In the genomic region with DNA sequence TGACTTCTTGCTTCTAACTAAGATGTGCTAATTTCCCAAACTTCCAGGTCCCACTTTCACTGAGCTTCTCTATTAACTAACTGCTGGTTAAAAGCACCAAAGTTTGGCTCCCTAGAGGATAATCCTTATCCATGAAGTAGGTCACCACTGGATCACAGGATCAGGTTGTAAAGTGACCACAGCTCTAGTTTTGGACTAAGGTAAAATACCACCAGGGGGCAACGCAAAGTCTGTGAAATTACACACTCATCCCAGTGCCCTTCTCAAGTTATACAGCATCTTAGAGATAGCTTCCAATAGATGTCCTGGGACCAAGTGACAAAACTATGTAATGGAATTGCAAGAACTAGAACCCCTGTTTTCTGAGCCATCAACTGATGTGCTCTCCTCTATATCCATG, we compare ENCODE assay signal across 8 cellular contexts.
A peak's percentile ranks its signal among the peaks of the same experiment; 100 is the strongest.
DNase-seq lines count a peak whose midpoint lies in the region; ATAC-seq and TF ChIP-seq lines count a peak whose summit lies in the region.

No MANE protein-coding gene starts in this region.

- H3K27me3 Mint-ChIP-seq in endothelial cell (ENCODE audit: unreplicated experiment), result no peaks in the 10 kb centered on the region

- no peaks in the 10 kb centered on the region for H3K9me2 ChIP-seq in MM.1S (replicated peaks; ENCODE audit: insufficient read depth, low read length)

- H3K36me3 Mint-ChIP-seq in endothelial cell (ENCODE audit: low read depth, unreplicated experiment), result no peaks in the 10 kb centered on the region

- no peak overlapping the region for H3K27ac Mint-ChIP-seq in endothelial cell (ENCODE audit: unreplicated experiment)

- no peak overlapping the region for H3K4me3 ChIP-seq in MM.1S (ENCODE audit: low read length)

- no peaks in the 10 kb centered on the region for H3K36me3 ChIP-seq in MM.1S (replicated peaks; ENCODE audit: insufficient read depth, low read length)

- no peaks in the 10 kb centered on the region for H3K9me3 ChIP-seq in MM.1S (replicated peaks; ENCODE audit: insufficient read depth, low read length)

- no peaks in the 10 kb centered on the region for H4K20me1 ChIP-seq in MM.1S (ENCODE audit: insufficient read depth, low read length)

- intact Hi-C loops in posterior cingulate gyrus (cut with DNase I), result no loop called here

- no peaks in the 10 kb centered on the region for H3K27me3 ChIP-seq in MM.1S (replicated peaks; ENCODE audit: insufficient read depth, low read length)

- no peak overlapping the region for H3K9ac ChIP-seq in MM.1S (ENCODE audit: low read length)

- no peak overlapping the region for H3K27ac ChIP-seq in MM.1S (ENCODE audit: low read length)

- 0 out of 2 replicates have a peak, but pooled peaks cover 3% of the 10 kb centered on the region for H3F3A ChIP-seq in MM.1S (ENCODE audit: insufficient read depth, low read length)

- no peak overlapping the region for H2AFZ ChIP-seq in MM.1S (ENCODE audit: low read length)

- DNase-seq in NOMO-1 treated with DMSO at 0.1 percent for 48 hours (lab: John Stamatoyannopoulos, UW; ENCODE audit: unreplicated experiment) (peak; percentile 15), NOMO-1 treated with dmso at 0.1 percent for 144 hours (lab: John Stamatoyannopoulos, UW; ENCODE audit: unreplicated experiment) (no peak), MM.1S (peak; percentile 44), endothelial cell (ENCODE audit: low spot score) (peak; percentile 41), pulmonary artery endothelial cell (ENCODE audit: low read depth, low spot score) (peak; percentile 10), posterior cingulate gyrus (no peak)

- H3K4me1 ChIP-seq in MM.1S (ENCODE audit: low read length), result peaks cover 15% of the 10 kb centered on the region

- H3K4me1 Mint-ChIP-seq in endothelial cell (ENCODE audit: unreplicated experiment), result no peaks in the 10 kb centered on the region

- TF ChIP-seq CTCF in MM.1S (IDR thresholded peaks at IDR 0.05; ENCODE audit: low read length) (peak; percentile 45), endothelial cell (IDR thresholded peaks at IDR 0.05; ENCODE audit: unreplicated experiment) (peak; percentile 37)

- H3K9me3 Mint-ChIP-seq in endothelial cell (ENCODE audit: unreplicated experiment), result no peaks in the 10 kb centered on the region

- no peak for ATAC-seq in HG03439 (IDR thresholded peaks at IDR 0.05; ENCODE audit: unreplicated experiment)
- no peak for ATAC-seq in GM21529 (IDR thresholded peaks at IDR 0.05; ENCODE audit: unreplicated experiment)

- H3K4me3 Mint-ChIP-seq in endothelial cell (ENCODE audit: unreplicated experiment), result no peak overlapping the region

- H3K79me2 ChIP-seq in MM.1S (ENCODE audit: low read length), result 0 out of 2 replicates have a peak, but pooled peaks cover 3% of the 10 kb centered on the region

- no peak overlapping the region for H3K4me2 ChIP-seq in MM.1S (ENCODE audit: low read depth, low read length)

Comparison
In these comparisons a context has a peak if more than half of its experiments do, and no peak if none do; other contexts are left out.
1. DNase-seq: peak in NOMO-1 treated with DMSO at 0.1 percent for 48 hours (single experiment), MM.1S (single experiment), endothelial cell (single experiment) and pulmonary artery endothelial cell (single experiment); none in NOMO-1 treated with dmso at 0.1 percent for 144 hours (single experiment) and posterior cingulate gyrus (0 of 10).